Comparison of ENCODE assay signal across 18 cellular contexts in genomic region chr18:25587545-25587944, GRCh38.
DNase-seq lines count a peak whose midpoint lies in the region.
"Had no signal": no experiment of that assay in that cellular context is flagged by ENCODE, and none has a peak within 500 bp of the region (broad histone marks: within the 10 kb centered on the region; RNA-seq: fewer than 3 reads in every experiment).

No MANE protein-coding gene starts in this region.

- H3K79me2 ChIP-seq in GM23248 (ENCODE audit: insufficient read depth) (no peaks in the 10 kb centered on the region), mesendoderm (ENCODE audit: control insufficient read depth, insufficient read depth, low read length) (no peaks in the 10 kb centered on the region)

- H3K4me3 ChIP-seq in GM23248 (no peak overlapping the region), mesendoderm (ENCODE audit: low read length) (no peak overlapping the region)
- H3K4me3 ChIP-seq: BLaER1, HAP-1 had no signal

- no peaks in the 10 kb centered on the region for H3K9me2 ChIP-seq in GM23248 (ENCODE audit: insufficient read depth)

- H3K4ac ChIP-seq in mesendoderm (ENCODE audit: low read depth, low read length): no peak overlapping the region

- H2BK5ac ChIP-seq in mesendoderm (ENCODE audit: low read length): no peak overlapping the region

- no peak overlapping the region for H2BK120ac ChIP-seq in mesendoderm (ENCODE audit: low read depth, low read length)

- no peak overlapping the region for H3K23ac ChIP-seq in mesendoderm (ENCODE audit: low read length)

- no peak overlapping the region for H2BK15ac ChIP-seq in mesendoderm (replicated peaks; ENCODE audit: low read depth)

- H3K27me3 ChIP-seq in GM23248 (replicated peaks; ENCODE audit: insufficient read depth) (no peaks in the 10 kb centered on the region), mesendoderm (ENCODE audit: insufficient read depth, low read length, poor library complexity) (no peaks in the 10 kb centered on the region)
- H3K27me3 ChIP-seq: BLaER1 had no signal

- no peaks in the 10 kb centered on the region for H3F3A ChIP-seq in GM23248 (ENCODE audit: insufficient read depth)

- 36 to 43% methylated on average over 5 of the region's 5 CpGs for WGBS in GM23248 (ENCODE audit: low coverage in 1 of 2, low lambda C conversion rate in 2 of 2, missing lambda C conversion rate in 2 of 2), 2 experiments
- no CpG with 5 or more reads among the region's 5 CpGs for WGBS in mesendoderm (ENCODE audit: extremely low coverage, insufficient coverage, low lambda C conversion rate)

- H3K4me2 ChIP-seq in GM23248 (ENCODE audit: unreplicated experiment) (no peak overlapping the region), mesendoderm (ENCODE audit: low read length) (no peak overlapping the region)
- H3K4me2 ChIP-seq: BLaER1 had no signal

- no peak overlapping the region for H2AFZ ChIP-seq in GM23248

- H2AK5ac ChIP-seq in mesendoderm (ENCODE audit: low read length): no peak overlapping the region

- H3K79me1 ChIP-seq in mesendoderm (ENCODE audit: low read length): no peaks in the 10 kb centered on the region

- H3K27ac ChIP-seq in GM23248 (no peak overlapping the region), mesendoderm (ENCODE audit: low read depth, low read length) (no peak overlapping the region)
- H3K27ac ChIP-seq: BLaER1, HL-60 had no signal

- no peaks in the 10 kb centered on the region for H3K36me3 ChIP-seq in GM23248 (ENCODE audit: low read depth)
- no peaks in the 10 kb centered on the region for H3K36me3 ChIP-seq in mesendoderm (ENCODE audit: control insufficient read depth, insufficient read depth, low read length)
- H3K36me3 ChIP-seq: BLaER1, HAP-1 had no signal

- no peak overlapping the region for H4K5ac ChIP-seq in mesendoderm (ENCODE audit: low read length)

- in situ Hi-C loops in GM23248 (cut with MboI): no loop called here

- no peak overlapping the region for H3K18ac ChIP-seq in mesendoderm (ENCODE audit: low read length)

- H4K20me1 ChIP-seq in GM23248 (ENCODE audit: insufficient read depth): no peaks in the 10 kb centered on the region
- H4K20me1 ChIP-seq: BLaER1 had no signal

- H3K4me1 ChIP-seq in GM23248 (ENCODE audit: insufficient read depth): no peaks in the 10 kb centered on the region
- H3K4me1 ChIP-seq in mesendoderm (ENCODE audit: control insufficient read depth, low read depth, low read length): no peaks in the 10 kb centered on the region
- H3K4me1 ChIP-seq: BLaER1, Caco-2, HAP-1 had no signal

- no peaks in the 10 kb centered on the region for H3K9me3 ChIP-seq in GM23248 (ENCODE audit: low read depth)
- H3K9me3 ChIP-seq: BLaER1, Caco-2, HAP-1 had no signal

- no peak overlapping the region for H4K8ac ChIP-seq in mesendoderm (ENCODE audit: low read depth, low read length)

- H3K56ac ChIP-seq in mesendoderm (ENCODE audit: low read length): no peak overlapping the region

- DNase-seq in DMS79 treated with DMSO at 0.1 percent for 48 hours (lab: John Stamatoyannopoulos, UW): peak; percentile 11
- DNase-seq in DMS79 (lab: John Stamatoyannopoulos, UW): no peak
- DNase-seq in GM23248: peak; percentile 8
- DNase-seq in amniotic epithelial cell (ENCODE audit: low read depth): peak; percentile 27
- peak; percentile 8 for DNase-seq in mesendoderm
- no peak for DNase-seq in activated CD8-positive, alpha-beta memory T cell treated with anti-CD3 and anti-CD28 coated beads, Interleukin-2, amount 50 U/mL, for 4 hours
- no peak for DNase-seq in globus pallidus (ENCODE audit: low spot score)
- DNase-seq: 8988T; AML-193; Caco-2; CD8-positive, alpha-beta memory T cell; EL; GDM1; HFFc6; KBM-7 had no signal

- H3K9ac ChIP-seq in GM23248 (no peak overlapping the region), mesendoderm (ENCODE audit: low read length) (no peak overlapping the region)
- H3K9ac ChIP-seq: BLaER1 had no signal

Comparison
In these comparisons a context has a peak if more than half of its experiments do, and no peak if none do; other contexts are left out.
1. DNase-seq: peak in DMS79 treated with DMSO at 0.1 percent for 48 hours (single experiment), GM23248 (single experiment), amniotic epithelial cell (single experiment) and mesendoderm (single experiment); none in DMS79 (single experiment), activated CD8-positive, alpha-beta memory T cell treated with anti-CD3 and anti-CD28 coated beads, Interleukin-2, amount 50 U/mL, for 4 hours (single experiment) and globus pallidus (single experiment).